ENCODE assay signal across 11 cellular contexts in genomic region chr11:69820441-69820840, GRCh38. TPM values are rescaled to one million over a fixed set of nuclear protein-coding genes. Genes with fewer than 3 reads are reported as not detected.
"Had no signal": no experiment of that assay in that cellular context is flagged by ENCODE, and none has a peak within 500 bp of the region (broad histone marks: within the 10 kb centered on the region; RNA-seq: fewer than 3 reads in every experiment).

No MANE protein-coding gene starts in this region.

- ATAC-seq: HCT116, HepG2 had no signal

- H3K27ac ChIP-seq: GM23248, HL-60 had no signal

- H3K4me3 ChIP-seq: GM23248, HAP-1 had no signal

- H3K9ac ChIP-seq: GM23248 had no signal

- H3K4me1 ChIP-seq: HAP-1 had no signal

- FAIRE-seq: HepG2 had no signal

- H2AFZ ChIP-seq: GM23248 had no signal

- H3K9me3 ChIP-seq: HAP-1 had no signal

- H3K36me3 ChIP-seq: HAP-1 had no signal

- DNase-seq: GM23248, H7, HFFc6, KBM-7 had no signal

RNA-seq across cellular contexts. Expression of gene FGF3, which starts 1.2 kb away (rescaled TPM):
- total RNA-seq: GM23248, H4, H7, HepG2, HFFc6, HT1080 had no signal
- polyA plus RNA-seq: GM23248, HepG2, IgD-negative memory B cell had no signal

RNA-seq across cellular contexts. Expression of gene FGF4, which starts 45.3 kb away (rescaled TPM):
- total RNA-seq: GM23248, HepG2, HFFc6, HT1080 had no signal
- polyA plus RNA-seq: GM23248, HepG2, IgD-negative memory B cell had no signal
